ENCODE assay signal across 8 cellular contexts in genomic region chr1:193448682-193449461, GRCh38.
DNase-seq lines count a peak whose midpoint lies in the region; ATAC-seq and TF ChIP-seq lines count a peak whose summit lies in the region.

No MANE protein-coding gene starts in this region.

- H3K27ac ChIP-seq in CD4-positive, alpha-beta memory T cell (ENCODE audit: low read depth, low read length): peak overlapping the region; percentile 36

- H3K4me3 Mint-ChIP-seq in CD4-positive, alpha-beta memory T cell: peak overlapping the region in 7 of 8 donors; percentile 1 to 53 (median 9)
- peak overlapping the region; percentile 17 for H3K4me3 Mint-ChIP-seq in activated T-helper 1 cell treated with anti-CD3 and anti-CD28 coated beads, Interleukin-12 subunit alpha, Interleukin-12 subunit beta, Interleukin-2, Interleukin-4 antibody, amounts not matched to agents 30 ng/mL and 10 ng/mL and 1 ng/mL, durations not matched to agents 14 hours and 24 hours and 36 hours

- peak; percentile 39 to 67 (median 41) for DNase-seq in CD4-positive, alpha-beta memory T cell
- DNase-seq in activated T-helper 1 cell treated with anti-CD3 and anti-CD28 coated beads, Interleukin-12 subunit alpha, Interleukin-12 subunit beta, Interleukin-2, Interleukin-4 antibody, amounts not matched to agents 30 ng/mL and 10 ng/mL and 1 ng/mL, durations not matched to agents 14 hours and 24 hours and 36 hours (ENCODE audit: low spot score): no peak
- DNase-seq in sciatic nerve (ENCODE audit: low spot score): no peak
- no peak for DNase-seq in NCI-H128 (lab: John Stamatoyannopoulos, UW; ENCODE audit: unreplicated experiment)
- no peak for DNase-seq in GM13976 (ENCODE audit: low spot score)
- DNase-seq in cerebellum (ENCODE audit: low spot score): no peak

- no peaks in the 10 kb centered on the region for H3K27me3 Mint-ChIP-seq in CD4-positive, alpha-beta memory T cell
- no peaks in the 10 kb centered on the region for H3K27me3 Mint-ChIP-seq in activated T-helper 1 cell treated with anti-CD3 and anti-CD28 coated beads, Interleukin-12 subunit alpha, Interleukin-12 subunit beta, Interleukin-2, Interleukin-4 antibody, amounts not matched to agents 30 ng/mL and 10 ng/mL and 1 ng/mL, durations not matched to agents 14 hours and 24 hours and 36 hours (ENCODE audit: insufficient read depth)

- peaks cover 0 to 4% (median 0%) of the 10 kb centered on the region in 8 donors for H3K9me3 Mint-ChIP-seq in CD4-positive, alpha-beta memory T cell
- H3K9me3 Mint-ChIP-seq in activated T-helper 1 cell treated with anti-CD3 and anti-CD28 coated beads, Interleukin-12 subunit alpha, Interleukin-12 subunit beta, Interleukin-2, Interleukin-4 antibody, amounts not matched to agents 30 ng/mL and 10 ng/mL and 1 ng/mL, durations not matched to agents 14 hours and 24 hours and 36 hours: peaks cover 25% of the 10 kb centered on the region

- POLR2A ChIA-PET in CD4-positive, alpha-beta memory T cell (lab: Charles Lee; ENCODE audit: partially characterized antibody): interaction anchor here (1.0 to 5.0 kb wide), 8 partner anchors 9 to 31 kb away, joined by 3 to 38 read pairs (median 7); no protein-coding TSS in a partner anchor

- no peaks in the 10 kb centered on the region for H3K36me3 Mint-ChIP-seq in CD4-positive, alpha-beta memory T cell
- H3K36me3 Mint-ChIP-seq in activated T-helper 1 cell treated with anti-CD3 and anti-CD28 coated beads, Interleukin-12 subunit alpha, Interleukin-12 subunit beta, Interleukin-2, Interleukin-4 antibody, amounts not matched to agents 30 ng/mL and 10 ng/mL and 1 ng/mL, durations not matched to agents 14 hours and 24 hours and 36 hours (ENCODE audit: low read depth): peaks cover 18% of the 10 kb centered on the region

- peak overlapping the region; percentile 68 to 95 (median 82) for H3K27ac Mint-ChIP-seq in CD4-positive, alpha-beta memory T cell
- peak overlapping the region; percentile 42 for H3K27ac Mint-ChIP-seq in activated T-helper 1 cell treated with anti-CD3 and anti-CD28 coated beads, Interleukin-12 subunit alpha, Interleukin-12 subunit beta, Interleukin-2, Interleukin-4 antibody, amounts not matched to agents 30 ng/mL and 10 ng/mL and 1 ng/mL, durations not matched to agents 14 hours and 24 hours and 36 hours

- CTCF ChIA-PET in CD4-positive, alpha-beta memory T cell (lab: Charles Lee; ENCODE audit: partially characterized antibody): interaction anchor here (1.1 to 1.8 kb wide), 5 partner anchors 10 to 306 kb away, joined by 3 to 5 read pairs (median 3); no protein-coding TSS in a partner anchor

- no peaks in the 10 kb centered on the region for H3K27me3 ChIP-seq in CD4-positive, alpha-beta memory T cell (ENCODE audit: insufficient read depth, low read length)

- no peak for TF ChIP-seq CTCF in GM13976 (IDR thresholded peaks at IDR 0.05; ENCODE audit: borderline replicate concordance, control extremely low read depth, extremely low read depth, insufficient read depth, missing control alignments)

- in situ Hi-C loops in GM13976 (cut with MboI; ENCODE audit: low sequenced_read_pairs, unreplicated experiment): no loop called here

- no peaks in the 10 kb centered on the region for H3K9me3 ChIP-seq in CD4-positive, alpha-beta memory T cell (ENCODE audit: control insufficient read depth in 1 of 2, low read length in 2 of 2)

- H3K4me1 Mint-ChIP-seq in CD4-positive, alpha-beta memory T cell: peaks cover 16 to 23% (median 18%) of the 10 kb centered on the region in 4 donors
- peaks cover 26% of the 10 kb centered on the region for H3K4me1 Mint-ChIP-seq in activated T-helper 1 cell treated with anti-CD3 and anti-CD28 coated beads, Interleukin-12 subunit alpha, Interleukin-12 subunit beta, Interleukin-2, Interleukin-4 antibody, amounts not matched to agents 30 ng/mL and 10 ng/mL and 1 ng/mL, durations not matched to agents 14 hours and 24 hours and 36 hours (ENCODE audit: low read depth)

- H3K36me3 ChIP-seq in CD4-positive, alpha-beta memory T cell (ENCODE audit: insufficient read depth, low read length): no peaks in the 10 kb centered on the region

- H3K4me1 ChIP-seq in CD4-positive, alpha-beta memory T cell (ENCODE audit: insufficient read depth, low read length): peaks cover 18% of the 10 kb centered on the region

- ATAC-seq in GM19463 (IDR thresholded peaks at IDR 0.05; ENCODE audit: unreplicated experiment) (peak; percentile 74), HG03342 (IDR thresholded peaks at IDR 0.05; ENCODE audit: unreplicated experiment) (peak; percentile 84), sciatic nerve (no peak)

- intact Hi-C loops in CD4-positive, alpha-beta memory T cell (cut with micrococcal nuclease): loop anchor here (1.0 kb wide), 1 partner anchor 9 kb away; no protein-coding TSS in a partner anchor
- intact Hi-C loops in activated T-helper 1 cell treated with anti-CD3 and anti-CD28 coated beads, Interleukin-12 subunit alpha, Interleukin-12 subunit beta, Interleukin-2, Interleukin-4 antibody, amounts not matched to agents 30 ng/mL and 10 ng/mL and 1 ng/mL, durations not matched to agents 14 hours and 24 hours and 36 hours (cut with micrococcal nuclease): no loop called here
- intact Hi-C loops in sciatic nerve (cut with DNase I): no loop called here

- H3K4me3 ChIP-seq in CD4-positive, alpha-beta memory T cell (ENCODE audit: low read length in 2 of 2): no peak overlapping the region

Comparison
In these comparisons a context has a peak if more than half of its experiments do, and no peak if none do; other contexts are left out.
1. DNase-seq: peak in CD4-positive, alpha-beta memory T cell (5 of 5); none in activated T-helper 1 cell treated with anti-CD3 and anti-CD28 coated beads, Interleukin-12 subunit alpha, Interleukin-12 subunit beta, Interleukin-2, Interleukin-4 antibody, amounts not matched to agents 30 ng/mL and 10 ng/mL and 1 ng/mL, durations not matched to agents 14 hours and 24 hours and 36 hours (single experiment), sciatic nerve (single experiment), NCI-H128 (single experiment), GM13976 (single experiment) and cerebellum (single experiment).